Comparison of ENCODE assay signal across 15 cellular contexts in genomic region chr18:7601249-7601620, GRCh38. TPM values are rescaled to one million over a fixed set of nuclear protein-coding genes. Genes with fewer than 3 reads are reported as not detected.
A peak's percentile ranks its signal among the peaks of the same experiment; 100 is the strongest.
DNase-seq lines count a peak whose midpoint lies in the region; ATAC-seq, FAIRE-seq and TF ChIP-seq lines count a peak whose summit lies in the region.
"Had no signal": no experiment of that assay in that cellular context is flagged by ENCODE, and none has a peak within 500 bp of the region (broad histone marks: within the 10 kb centered on the region; RNA-seq: fewer than 3 reads in every experiment).

No MANE protein-coding gene starts in this region.

- no peaks in the 10 kb centered on the region for H3K27me3 ChIP-seq in cardiac muscle cell

- no peaks in the 10 kb centered on the region for H3K9me3 ChIP-seq in cardiac muscle cell (ENCODE audit: low read depth)
- H3K9me3 ChIP-seq: SK-N-SH had no signal

- ATAC-seq in left cardiac atrium (no peak), WTC11 (peak; percentile 58), HG03108 (IDR thresholded peaks at IDR 0.05; ENCODE audit: unreplicated experiment) (no peak)

- H3K27ac ChIP-seq in cardiac muscle cell: no peak overlapping the region
- H3K27ac ChIP-seq: A549 had no signal

- TF ChIP-seq CTCF in cardiac muscle cell (IDR thresholded peaks at IDR 0.05; ENCODE audit: low read depth, low read length): peak; percentile 9
- no peak for TF ChIP-seq CTCF in WTC11 (IDR thresholded peaks at IDR 0.05)

- POLR2A ChIA-PET in WTC11 (lab: Charles Lee): no interaction called here

- H3K4me3 Mint-ChIP-seq in WTC11: no peak overlapping the region
- H3K4me3 Mint-ChIP-seq: activated CD4-positive, alpha-beta T cell treated with anti-CD3 and anti-CD28 coated beads, Interleukin-2, amount 10 ng/mL, durations not matched to agents 24 days and 14 days had no signal

- no peaks in the 10 kb centered on the region for H3K9me3 Mint-ChIP-seq in WTC11
- H3K9me3 Mint-ChIP-seq: activated CD4-positive, alpha-beta T cell treated with anti-CD3 and anti-CD28 coated beads, Interleukin-2, amount 10 ng/mL, durations not matched to agents 24 days and 14 days had no signal

- H3K27me3 Mint-ChIP-seq in WTC11 (ENCODE audit: low read depth): no peaks in the 10 kb centered on the region
- H3K27me3 Mint-ChIP-seq: activated CD4-positive, alpha-beta T cell treated with anti-CD3 and anti-CD28 coated beads, Interleukin-2, amount 10 ng/mL, durations not matched to agents 24 days and 14 days had no signal

- FAIRE-seq in urothelium cell line (lab: Jason Lieb, UNC): peak; percentile 85
- FAIRE-seq: A549 had no signal

- peaks cover 13% of the 10 kb centered on the region for H3K4me1 ChIP-seq in cardiac muscle cell (ENCODE audit: low read depth)

- H3K27ac Mint-ChIP-seq in WTC11: 0 out of 2 replicates have a peak overlapping the region, but pooled peaks have one; percentile 20
- H3K27ac Mint-ChIP-seq: activated CD4-positive, alpha-beta T cell treated with anti-CD3 and anti-CD28 coated beads, Interleukin-2, amount 10 ng/mL, durations not matched to agents 24 days and 14 days had no signal

- no peaks in the 10 kb centered on the region for H3K36me3 ChIP-seq in cardiac muscle cell

- CTCF ChIA-PET in WTC11 (lab: Charles Lee): interaction anchor here (0.7 to 1.4 kb wide), 6 partner anchors 9 to 328 kb away, joined by 3 to 7 read pairs (median 4); no protein-coding TSS in a partner anchor

- intact Hi-C loops in left cardiac atrium (cut with DNase I): no loop called here

- H3K4me1 Mint-ChIP-seq in WTC11: peaks cover 56% of the 10 kb centered on the region
- H3K4me1 Mint-ChIP-seq: activated CD4-positive, alpha-beta T cell treated with anti-CD3 and anti-CD28 coated beads, Interleukin-2, amount 10 ng/mL, durations not matched to agents 24 days and 14 days had no signal

- no peaks in the 10 kb centered on the region for H3K36me3 Mint-ChIP-seq in WTC11

- peak in 1 of 2 donors; percentile 62 for DNase-seq in cardiac muscle cell (ENCODE audit: low read depth in 1 of 2, low spot score in 1 of 2)
- no peak for DNase-seq in left cardiac atrium
- DNase-seq in WTC11 (ENCODE audit: low spot score): peak; percentile 26
- DNase-seq in glomerular visceral epithelial cell (ENCODE audit: extremely low spot score): peak; percentile 97
- DNase-seq in urothelium cell line (ENCODE audit: low spot score): peak; percentile 91
- no peak for DNase-seq in NCI-H2081 (lab: John Stamatoyannopoulos, UW)
- DNase-seq in NCI-H1436 (lab: John Stamatoyannopoulos, UW): no peak
- DNase-seq: activated CD4-positive, alpha-beta T cell treated with anti-CD3 and anti-CD28 coated beads, Interleukin-2, amount 10 ng/mL, durations not matched to agents 24 days and 14 days; activated effector memory CD4-positive, alpha-beta T cell treated with anti-CD3 and anti-CD28 coated beads, Interleukin-2, amount 50 U/mL, for 16 hours; DMS53; foreskin melanocyte; SK-N-SH had no signal

- H3K4me3 ChIP-seq in cardiac muscle cell: no peak overlapping the region
- H3K4me3 ChIP-seq: A549, lung had no signal

TF ChIP-seq in WTC11, 78 proteins besides CTCF, POLR2A, EP300 and RAD21:
- TF ChIP-seq CREM (CRISPR knock-in tag; IDR thresholded peaks at IDR 0.05): no peak
- TF ChIP-seq SMAD3 (CRISPR knock-in tag; IDR thresholded peaks at IDR 0.05; ENCODE audit: borderline replicate concordance): no peak

RNA-seq across cellular contexts. Expression of gene PTPRM, which starts 34.1 kb away (rescaled TPM):
- 37.0 and 48.8 TPM in 2 replicates for total RNA-seq in cardiac muscle cell
- 26.5 and 32.2 TPM in 2 replicates for polyA plus RNA-seq in cardiac muscle cell
- 10 to 100 TPM; 51.4 to 75.5 TPM for total RNA-seq in left cardiac atrium
- 8.6 to 11.1 TPM (median 9.2 TPM) in 3 replicates for total RNA-seq in WTC11 (2021)

Comparison
In these comparisons a context has a peak if more than half of its experiments do, and no peak if none do; other contexts are left out.
1. DNase-seq: peak in WTC11 (single experiment), glomerular visceral epithelial cell (single experiment) and urothelium cell line (single experiment); none in left cardiac atrium (single experiment), NCI-H2081 (0 of 2) and NCI-H1436 (single experiment).